8 cellular contexts compared by ENCODE assay signal in the genomic region with DNA sequence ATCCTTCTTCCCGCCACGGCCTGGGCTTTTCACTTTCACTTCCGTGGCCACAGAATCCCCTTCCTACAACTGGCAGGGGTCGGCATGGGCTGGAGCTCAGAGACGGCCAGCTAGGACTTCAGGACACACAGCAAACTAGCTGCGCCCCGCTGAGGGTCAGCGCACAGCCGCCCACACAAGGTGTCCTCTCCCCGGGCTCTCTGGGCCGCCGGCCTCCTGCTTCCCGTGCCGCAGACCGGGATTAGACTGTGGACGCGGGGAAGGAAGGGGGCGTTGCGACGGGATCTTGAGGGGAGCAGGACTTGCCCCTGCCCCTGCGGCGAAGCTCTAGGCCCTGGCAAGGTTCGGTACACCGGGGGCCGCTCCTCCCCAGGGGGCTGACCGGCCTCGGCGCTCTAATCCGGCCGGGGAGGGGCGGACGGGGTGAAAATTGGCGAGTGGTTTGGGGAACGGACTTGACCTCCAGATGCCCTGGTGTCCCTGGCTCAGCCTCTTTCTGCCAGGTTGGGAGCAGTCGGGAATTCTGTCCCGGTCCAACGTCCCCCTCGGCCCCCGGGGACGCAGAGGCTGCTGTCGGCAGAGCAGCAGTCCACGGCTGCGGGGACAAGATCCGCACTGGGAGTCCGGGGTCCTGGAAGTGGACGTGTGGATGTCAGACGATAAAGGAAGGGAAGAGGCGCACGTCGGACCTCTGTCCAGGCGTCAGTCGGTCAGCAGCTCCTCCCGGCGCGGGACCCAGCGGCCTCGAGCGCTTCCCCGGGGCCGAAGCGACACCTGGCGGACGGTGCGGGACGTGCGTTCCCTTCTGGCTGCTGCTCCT. TPM values are rescaled to one million over a fixed set of nuclear protein-coding genes. Genes with fewer than 3 reads are reported as not detected.
DNase-seq lines count a peak whose midpoint lies in the region; ATAC-seq and TF ChIP-seq lines count a peak whose summit lies in the region.

No MANE protein-coding gene starts in this region.

- H3K79me2 ChIP-seq in KMS-11 (ENCODE audit: insufficient read depth, low read depth): no peaks in the 10 kb centered on the region

- H3K4me3 Mint-ChIP-seq in type B pancreatic cell: peak overlapping the region; percentile 85

- 9% methylated on average over 62 to 66 of the region's 66 CpGs for WGBS in heart right ventricle, 2 donors

- H3K27ac ChIP-seq in KMS-11 (no peak overlapping the region), heart right ventricle (peak overlapping the region in 6 of 10 donors; percentile 12 to 54 (median 32))

- no peaks in the 10 kb centered on the region for H3K36me3 Mint-ChIP-seq in type B pancreatic cell

- H3K4me3 ChIP-seq in KMS-11 (IDR thresholded peaks at IDR 0.05; ENCODE audit: insufficient read depth, low read depth, low read length) (no peak overlapping the region), adipocyte (ENCODE audit: low read length) (peak overlapping the region; percentile 84), heart right ventricle (peak overlapping the region in 9 of 10 donors; percentile 32 to 57 (median 51))

- peak; percentile 100 for DNase-seq in 8988T
- peak; percentile 95 for DNase-seq in GM13977 (ENCODE audit: low spot score)
- peak; percentile 50 to 70 (median 59) for DNase-seq in T-helper 1 cell
- peak; percentile 94 for DNase-seq in adipocyte (ENCODE audit: low read depth)
- DNase-seq in heart right ventricle: peak; percentile 85 to 90
- DNase-seq in posterior vena cava (ENCODE audit: low spot score): peak; percentile 97
- peak; percentile 90 for DNase-seq in type B pancreatic cell (ENCODE audit: extremely low spot score, unreplicated experiment)

- no peak overlapping the region for H3K27ac Mint-ChIP-seq in type B pancreatic cell

- no peaks in the 10 kb centered on the region for H3K36me3 ChIP-seq in KMS-11 (ENCODE audit: insufficient read depth)
- H3K36me3 ChIP-seq in adipocyte (ENCODE audit: control insufficient read depth, insufficient read depth, low read length, severe bottlenecking): no peaks in the 10 kb centered on the region
- H3K36me3 ChIP-seq in heart right ventricle: no peaks in the 10 kb centered on the region

- H3K4me1 ChIP-seq in KMS-11 (ENCODE audit: low read depth, poor library complexity, severe bottlenecking) (no peaks in the 10 kb centered on the region), adipocyte (ENCODE audit: control insufficient read depth, insufficient read depth, low read length) (peaks cover 43% of the 10 kb centered on the region), heart right ventricle (peaks cover 16 to 53% (median 38%) of the 10 kb centered on the region in 9 donors)

- H4K20me1 ChIP-seq in KMS-11 (ENCODE audit: insufficient read depth): no peaks in the 10 kb centered on the region

- H2AFZ ChIP-seq in KMS-11 (ENCODE audit: low read depth): peak overlapping the region; percentile 49

- H3K27me3 ChIP-seq in KMS-11 (ENCODE audit: insufficient read depth, low read depth) (peaks cover 46% of the 10 kb centered on the region), adipocyte (replicated peaks; ENCODE audit: control insufficient read depth, insufficient read depth, low read length) (peaks cover 25% of the 10 kb centered on the region), heart right ventricle (peaks cover 0 to 87% (median 57%) of the 10 kb centered on the region in 7 donors)

- H3K9me3 ChIP-seq in adipocyte (ENCODE audit: control insufficient read depth, low read length): peaks cover 4% of the 10 kb centered on the region
- no peaks in the 10 kb centered on the region for H3K9me3 ChIP-seq in heart right ventricle

- no peak overlapping the region for H3K9ac ChIP-seq in KMS-11
- peak overlapping the region; percentile 85 for H3K9ac ChIP-seq in adipocyte (ENCODE audit: low read length)

- intact Hi-C loops in heart right ventricle (cut with DNase I) (loop anchor here (1.0 to 10.0 kb wide), 14 partner anchors 42 to 336 kb away; no protein-coding TSS in a partner anchor), posterior vena cava (cut with DNase I) (loop anchor here (5.0 to 10.0 kb wide), 3 partner anchors 44 to 186 kb away; no protein-coding TSS in a partner anchor)

- H3K27me3 Mint-ChIP-seq in type B pancreatic cell: peaks cover 77% of the 10 kb centered on the region

- H3K4me2 ChIP-seq in KMS-11: peak overlapping the region; percentile 84

- ATAC-seq in heart right ventricle: peak; percentile 81 to 96 (median 89)

- H3K9me3 Mint-ChIP-seq in type B pancreatic cell: no peaks in the 10 kb centered on the region

- in situ Hi-C loops in GM13977 (cut with MboI; ENCODE audit: low pct_unique_long_range_greater_than_20kb, low sequenced_read_pairs, unreplicated experiment): loop anchor here (25.0 kb wide), 1 partner anchor 154 kb away; no protein-coding TSS in a partner anchor

- H3K4me1 Mint-ChIP-seq in type B pancreatic cell (ENCODE audit: unreplicated experiment): peaks cover 31% of the 10 kb centered on the region

- TF ChIP-seq CTCF in GM13977 (IDR thresholded peaks at IDR 0.05; ENCODE audit: extremely low read depth, insufficient read depth, missing control alignments): peak; percentile 99
- TF ChIP-seq CTCF in KMS-11 (conservative IDR thresholded peaks at IDR 0.05; ENCODE audit: low read depth, low read length): peak; percentile 74
- TF ChIP-seq CTCF in heart right ventricle (IDR thresholded peaks at IDR 0.05): peak; percentile 82 to 95 (median 92)
- TF ChIP-seq CTCF in type B pancreatic cell (conservative IDR thresholded peaks at IDR 0.05): peak; percentile 97

RNA-seq across cellular contexts. Expression of a gene that starts 1.8 kb away (rescaled TPM):
- total RNA-seq in heart right ventricle (1 to 10 TPM in 9 of 10 donors, under 1 TPM in 1; 0.76 to 6.2 (median 2.9) TPM), posterior vena cava (10 to 100 TPM in 1 of 2 donors, 1 to 10 TPM in 1; 7.0 to 15.5 TPM), type B pancreatic cell (ENCODE audit: low replicate concordance) (3.5 and 24.2 TPM in 2 replicates)
- 1 to 10 TPM; 2.9 to 5.0 TPM for polyA plus RNA-seq in heart right ventricle

RNA-seq across cellular contexts. Expression of a gene that starts 20.6 kb away (rescaled TPM):
- 10 to 100 TPM; 29.2 to 48.5 (median 39.2) TPM for total RNA-seq in heart right ventricle
- polyA plus RNA-seq in heart right ventricle: 10 to 100 TPM; 34.3 to 51.0 TPM
- 10 to 100 TPM in 1 of 2 donors, 1 to 10 TPM in 1; 5.1 to 10.8 TPM for total RNA-seq in posterior vena cava
- total RNA-seq in type B pancreatic cell (ENCODE audit: low replicate concordance): 30.2 and 31.8 TPM in 2 replicates

RNA-seq across cellular contexts. Expression of a gene that starts 29.0 kb away (rescaled TPM):
- total RNA-seq in heart right ventricle (100 to 1,000 TPM; 113 to 143 (median 129) TPM), posterior vena cava (10 to 100 TPM; 73.8 to 77.0 TPM), type B pancreatic cell (ENCODE audit: low replicate concordance) (81.6 and 93.4 TPM in 2 replicates)
- polyA plus RNA-seq in heart right ventricle: 100 to 1,000 TPM in 1 of 2 donors, 10 to 100 TPM in 1; 30.5 to 118 TPM

RNA-seq across cellular contexts. Expression of a gene that starts 37.6 kb away (rescaled TPM):
- total RNA-seq in heart right ventricle (not detected), posterior vena cava (not detected), type B pancreatic cell (ENCODE audit: low replicate concordance) (0.26 TPM in 1 of 2 replicates, not detected in the other)
- not detected for polyA plus RNA-seq in heart right ventricle

RNA-seq across cellular contexts. Expression of a gene that starts 46.3 kb away (rescaled TPM):
- total RNA-seq in heart right ventricle: 10 to 100 TPM; 15.8 to 31.7 (median 22.3) TPM
- 10 to 100 TPM; 23.8 to 54.0 TPM for polyA plus RNA-seq in heart right ventricle
- total RNA-seq in posterior vena cava: 10 to 100 TPM; 38.1 to 48.5 TPM
- total RNA-seq in type B pancreatic cell (ENCODE audit: low replicate concordance): 59.0 and 79.7 TPM in 2 replicates
